8 cellular contexts compared by ENCODE assay signal in the genomic region with DNA sequence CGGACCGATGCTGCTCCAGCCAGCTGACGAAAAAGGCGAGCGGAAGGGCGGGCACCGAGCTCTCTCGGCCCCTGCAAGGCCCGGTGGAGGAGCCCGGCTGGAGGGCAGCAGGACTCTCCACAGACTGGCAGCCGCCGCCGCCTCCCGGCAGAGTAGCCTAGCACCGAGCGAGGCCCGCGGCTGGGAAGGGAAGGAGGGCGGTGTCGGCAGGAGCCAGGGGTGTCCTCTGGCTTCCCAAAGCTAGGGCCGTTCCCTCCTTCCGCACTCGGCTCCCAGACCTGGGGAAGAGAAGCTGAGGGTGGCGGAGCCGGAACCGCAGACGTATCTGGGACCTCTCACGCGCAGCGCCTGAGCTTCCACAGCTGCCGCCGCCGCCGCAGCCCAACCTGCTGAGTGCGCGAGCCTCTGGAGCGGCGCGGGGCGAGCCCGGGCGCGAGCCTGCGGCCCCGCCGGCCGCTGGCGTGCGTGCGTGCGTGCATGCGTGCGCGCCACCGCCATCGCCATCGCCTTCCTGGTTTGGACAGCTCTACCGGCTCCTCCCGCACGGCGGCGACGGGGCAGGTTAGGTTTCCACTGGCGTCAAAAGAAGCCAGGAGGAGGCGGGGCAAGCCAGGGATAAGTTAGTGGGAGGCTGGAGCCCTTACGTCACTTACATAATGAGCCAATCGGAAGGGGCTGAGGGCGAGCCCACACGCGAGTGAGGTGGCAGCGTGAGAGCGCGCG. TPM values are rescaled to one million over a fixed set of nuclear protein-coding genes. Genes with fewer than 3 reads are reported as not detected.
DNase-seq lines count a peak whose midpoint lies in the region; ATAC-seq and TF ChIP-seq lines count a peak whose summit lies in the region.

A gene (minus strand): TSS at position 395 of the 723 bp plus-strand sequence. CDS start 439 bp downstream, outside the sequence.

- CTCF ChIA-PET in RWPE1 (lab: Yijun Ruan, JAX): interaction anchor here (0.6 to 1.4 kb wide), 6 partner anchors 11 to 1035 kb away, joined by 3 to 5 read pairs (median 3); no protein-coding TSS in a partner anchor

- H3K4me3 Mint-ChIP-seq in activated T-helper 17 cell treated with anti-CD3 and anti-CD28 coated beads, Interleukin-2, amount 50 U/mL, for 72 hours: peak within 1 kb of the TSS; percentile 94
- peak within 1 kb of the TSS; percentile 89 to 96 (median 94) for H3K4me3 Mint-ChIP-seq in naive thymus-derived CD8-positive, alpha-beta T cell

- H3K4me1 ChIP-seq in fibroblast of lung (ENCODE audit: control insufficient read depth, extremely low read depth, insufficient read depth, low read length): no peaks in the 10 kb centered on the region

- H3K27me3 ChIP-seq in fibroblast of lung (ENCODE audit: control insufficient read depth, insufficient read depth, low read length): no peaks in the 10 kb centered on the region

- peak; percentile 100 for DNase-seq in ELR (ENCODE audit: low read depth)
- DNase-seq in H4 (ENCODE audit: low spot score): peak; percentile 99
- DNase-seq in LNCaP clone FGC (ENCODE audit: low read depth): peak; percentile 99
- DNase-seq in RWPE1 (ENCODE audit: low spot score): peak; percentile 97
- DNase-seq in fibroblast of lung (ENCODE audit: low read depth in 2 of 2): peak; percentile 99 to 100
- peak; percentile 96 to 100 (median 99) for DNase-seq in naive thymus-derived CD8-positive, alpha-beta T cell
- DNase-seq in stimulated activated naive CD4-positive, alpha-beta T cell (lab: John Stamatoyannopoulos, UW): peak; percentile 97 to 100 (median 99)

- peaks cover 47% of the 10 kb centered on the region for H3K79me2 ChIP-seq in fibroblast of lung (ENCODE audit: control insufficient read depth, insufficient read depth, low read length)

- H3K27ac ChIP-seq in RWPE1: peak within 1 kb of the TSS; percentile 96
- H3K27ac ChIP-seq in fibroblast of lung (ENCODE audit: insufficient read depth, low read length): peak within 1 kb of the TSS; percentile 83

- no peaks in the 10 kb centered on the region for H3K9me3 ChIP-seq in fibroblast of lung (ENCODE audit: control insufficient read depth, insufficient read depth, low read depth, low read length)

- no peaks in the 10 kb centered on the region for H3K36me3 ChIP-seq in fibroblast of lung (ENCODE audit: control insufficient read depth, insufficient read depth, low read length)

- TF ChIP-seq CTCF in LNCaP clone FGC (IDR thresholded peaks at IDR 0.05; ENCODE audit: control insufficient read depth, extremely low read depth, insufficient read depth): peak; percentile 24; the same call in 1 of the 2 replicates
- peak; percentile 26 for TF ChIP-seq CTCF in RWPE1 (conservative IDR thresholded peaks at IDR 0.05; ENCODE audit: low read depth)
- peak; percentile 16 to 20 for TF ChIP-seq CTCF in fibroblast of lung (conservative IDR thresholded peaks at IDR 0.05 in 1 of 2, IDR thresholded peaks at IDR 0.05 in 1 of 2; ENCODE audit: low read depth in 1 of 2, low read length in 2 of 2)

- peak; percentile 93 for ATAC-seq in activated T-helper 17 cell treated with anti-CD3 and anti-CD28 coated beads, Interleukin-2, amount 50 U/mL, for 72 hours (replicated peaks)
- ATAC-seq in naive thymus-derived CD8-positive, alpha-beta T cell: peak; percentile 88 to 91

- peaks cover 3% of the 10 kb centered on the region for H3K27me3 Mint-ChIP-seq in activated T-helper 17 cell treated with anti-CD3 and anti-CD28 coated beads, Interleukin-2, amount 50 U/mL, for 72 hours
- no peaks in the 10 kb centered on the region for H3K27me3 Mint-ChIP-seq in naive thymus-derived CD8-positive, alpha-beta T cell

- POLR2A ChIA-PET in RWPE1 (lab: Yijun Ruan, JAX; ENCODE audit: low non-redundant PET): interaction anchor here (0.5 to 2.1 kb wide), 5 partner anchors 8 to 28 kb away, joined by 3 to 11 read pairs (median 3); no protein-coding TSS in a partner anchor
- POLR2A ChIA-PET in naive thymus-derived CD8-positive, alpha-beta T cell (lab: Charles Lee): interaction anchor here (0.7 to 5.7 kb wide), 12 partner anchors 8 to 733 kb away, joined by 3 to 134 read pairs (median 4); a partner anchor contains a TSS

- peak within 1 kb of the TSS; percentile 92 for H3K9ac ChIP-seq in fibroblast of lung (ENCODE audit: insufficient read depth, low read length)

- H3K27ac Mint-ChIP-seq in activated T-helper 17 cell treated with anti-CD3 and anti-CD28 coated beads, Interleukin-2, amount 50 U/mL, for 72 hours: peak within 1 kb of the TSS; percentile 91
- peak within 1 kb of the TSS; percentile 90 to 98 (median 94) for H3K27ac Mint-ChIP-seq in naive thymus-derived CD8-positive, alpha-beta T cell

- H3K4me1 Mint-ChIP-seq in activated T-helper 17 cell treated with anti-CD3 and anti-CD28 coated beads, Interleukin-2, amount 50 U/mL, for 72 hours: peaks cover 18% of the 10 kb centered on the region
- H3K4me1 Mint-ChIP-seq in naive thymus-derived CD8-positive, alpha-beta T cell: peaks cover 12 to 37% (median 35%) of the 10 kb centered on the region in 4 donors

- H3K36me3 Mint-ChIP-seq in activated T-helper 17 cell treated with anti-CD3 and anti-CD28 coated beads, Interleukin-2, amount 50 U/mL, for 72 hours (ENCODE audit: low read depth): peaks cover 29% of the 10 kb centered on the region
- H3K36me3 Mint-ChIP-seq in naive thymus-derived CD8-positive, alpha-beta T cell: peaks cover 0 to 4% (median 0%) of the 10 kb centered on the region in 3 donors

- H3K4me3 ChIP-seq in LNCaP clone FGC (ENCODE audit: low read depth, low read length) (peak within 1 kb of the TSS; percentile 90), fibroblast of lung (replicated peaks in 1 of 4; ENCODE audit: control extremely low read depth in 1 of 4, insufficient read depth in 1 of 4, low read depth in 3 of 4, low read length in 4 of 4) (peak within 1 kb of the TSS; percentile 63 to 98 (median 81))

- H2AFZ ChIP-seq in fibroblast of lung (ENCODE audit: low read length): peak within 1 kb of the TSS; percentile 82

- H3K9me3 Mint-ChIP-seq in activated T-helper 17 cell treated with anti-CD3 and anti-CD28 coated beads, Interleukin-2, amount 50 U/mL, for 72 hours: no peaks in the 10 kb centered on the region
- H3K9me3 Mint-ChIP-seq in naive thymus-derived CD8-positive, alpha-beta T cell: no peaks in the 10 kb centered on the region

- H3K4me2 ChIP-seq in fibroblast of lung (ENCODE audit: extremely low read depth, insufficient read depth, low read length): peak within 1 kb of the TSS; percentile 76

- peaks cover 2% of the 10 kb centered on the region for H4K20me1 ChIP-seq in fibroblast of lung (ENCODE audit: control insufficient read depth, extremely low read depth, insufficient read depth, low read length)

RNA-seq across cellular contexts. Expression of the gene that starts here (rescaled TPM):
- total RNA-seq in H4 (2014; rRNA removed; shearing (Covaris generic)): 31.6 and 47.8 TPM in 2 replicates
- total RNA-seq in activated T-helper 17 cell treated with anti-CD3 and anti-CD28 coated beads, Interleukin-2, amount 50 U/mL, for 72 hours: 100 to 1,000 TPM in 1 of 2 donors, 10 to 100 TPM in 1; 78.6 to 113 TPM
- 74.2 and 103 TPM in 2 replicates for total RNA-seq in fibroblast of lung
- 182 and 255 TPM in 2 replicates for polyA plus RNA-seq in fibroblast of lung
- polyA plus RNA-seq in fibroblast of lung (2012): 63.3 and 90.7 TPM in 2 replicates
- polyA minus RNA-seq in fibroblast of lung (ENCODE audit: low replicate concordance): 17.4 and 24.6 TPM in 2 replicates
- 10 to 100 TPM; 82.8 to 88.5 TPM for total RNA-seq in naive thymus-derived CD8-positive, alpha-beta T cell
- polyA plus RNA-seq in naive thymus-derived CD8-positive, alpha-beta T cell: 10 to 100 TPM; 79.3 to 94.3 (median 92.6) TPM

Comparison
In these comparisons a context has a peak if more than half of its experiments do, and no peak if none do; other contexts are left out.
1. Peak in every context shown above with its lines: DNase-seq, ATAC-seq, H3K4me3 ChIP-seq and H3K27ac ChIP-seq.